In genomic region chr4:123481034-123481433, GRCh38 we compare ENCODE assay signal across 2 cellular contexts.
TF ChIP-seq lines count a peak whose summit lies in the region.

No MANE protein-coding gene starts in this region.

TF ChIP-seq in SK-N-SH, 30 proteins besides CTCF, POLR2A, EP300 and RAD21 (continued from another document):
- TF ChIP-seq, protein P1, sequence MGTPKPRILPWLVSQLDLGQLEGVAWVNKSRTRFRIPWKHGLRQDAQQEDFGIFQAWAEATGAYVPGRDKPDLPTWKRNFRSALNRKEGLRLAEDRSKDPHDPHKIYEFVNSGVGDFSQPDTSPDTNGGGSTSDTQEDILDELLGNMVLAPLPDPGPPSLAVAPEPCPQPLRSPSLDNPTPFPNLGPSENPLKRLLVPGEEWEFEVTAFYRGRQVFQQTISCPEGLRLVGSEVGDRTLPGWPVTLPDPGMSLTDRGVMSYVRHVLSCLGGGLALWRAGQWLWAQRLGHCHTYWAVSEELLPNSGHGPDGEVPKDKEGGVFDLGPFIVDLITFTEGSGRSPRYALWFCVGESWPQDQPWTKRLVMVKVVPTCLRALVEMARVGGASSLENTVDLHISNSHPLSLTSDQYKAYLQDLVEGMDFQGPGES (IDR thresholded peaks at IDR 0.05; ENCODE audit: low read depth, low read length), result no peak

TF ChIP-seq in SK-N-SH treated with all-trans-retinoic acid at 6 μM for 48 hours, 23 proteins besides CTCF, POLR2A, EP300 and RAD21 (continued from another document):
- TF ChIP-seq, protein P2, sequence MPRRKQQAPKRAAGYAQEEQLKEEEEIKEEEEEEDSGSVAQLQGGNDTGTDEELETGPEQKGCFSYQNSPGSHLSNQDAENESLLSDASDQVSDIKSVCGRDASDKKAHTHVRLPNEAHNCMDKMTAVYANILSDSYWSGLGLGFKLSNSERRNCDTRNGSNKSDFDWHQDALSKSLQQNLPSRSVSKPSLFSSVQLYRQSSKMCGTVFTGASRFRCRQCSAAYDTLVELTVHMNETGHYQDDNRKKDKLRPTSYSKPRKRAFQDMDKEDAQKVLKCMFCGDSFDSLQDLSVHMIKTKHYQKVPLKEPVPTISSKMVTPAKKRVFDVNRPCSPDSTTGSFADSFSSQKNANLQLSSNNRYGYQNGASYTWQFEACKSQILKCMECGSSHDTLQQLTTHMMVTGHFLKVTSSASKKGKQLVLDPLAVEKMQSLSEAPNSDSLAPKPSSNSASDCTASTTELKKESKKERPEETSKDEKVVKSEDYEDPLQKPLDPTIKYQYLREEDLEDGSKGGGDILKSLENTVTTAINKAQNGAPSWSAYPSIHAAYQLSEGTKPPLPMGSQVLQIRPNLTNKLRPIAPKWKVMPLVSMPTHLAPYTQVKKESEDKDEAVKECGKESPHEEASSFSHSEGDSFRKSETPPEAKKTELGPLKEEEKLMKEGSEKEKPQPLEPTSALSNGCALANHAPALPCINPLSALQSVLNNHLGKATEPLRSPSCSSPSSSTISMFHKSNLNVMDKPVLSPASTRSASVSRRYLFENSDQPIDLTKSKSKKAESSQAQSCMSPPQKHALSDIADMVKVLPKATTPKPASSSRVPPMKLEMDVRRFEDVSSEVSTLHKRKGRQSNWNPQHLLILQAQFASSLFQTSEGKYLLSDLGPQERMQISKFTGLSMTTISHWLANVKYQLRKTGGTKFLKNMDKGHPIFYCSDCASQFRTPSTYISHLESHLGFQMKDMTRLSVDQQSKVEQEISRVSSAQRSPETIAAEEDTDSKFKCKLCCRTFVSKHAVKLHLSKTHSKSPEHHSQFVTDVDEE (CRISPR knock-in tag; IDR thresholded peaks at IDR 0.05), result no peak
TF ChIP-seq in SK-N-SH treated with all-trans-retinoic acid at 6 μM for 48 hours: peak in this region for 0.
